Comparison of ENCODE assay signal across 29 cellular contexts in genomic region chrX:151225843-151226242, GRCh38. TPM values are rescaled to one million over a fixed set of nuclear protein-coding genes. Genes with fewer than 3 reads are reported as not detected.
"Had no signal": no experiment of that assay in that cellular context is flagged by ENCODE, and none has a peak within 500 bp of the region (broad histone marks: within the 10 kb centered on the region; RNA-seq: fewer than 3 reads in every experiment).

No MANE protein-coding gene starts in this region.

- H3K36me3 ChIP-seq: heart left ventricle, neutrophil, tibial nerve, upper lobe of right lung, vagina had no signal

- H3K4me3 ChIP-seq: heart left ventricle, psoas muscle, skin epidermis, testis, tibial nerve, upper lobe of right lung, vagina had no signal

- H3K4me1 ChIP-seq: heart left ventricle, psoas muscle, testis, tibial nerve, upper lobe of right lung, vagina had no signal

- H3K9me3 ChIP-seq: heart left ventricle, neutrophil, psoas muscle, testis, tibial nerve, upper lobe of right lung, vagina had no signal

- H3K4me3 Mint-ChIP-seq: dendritic cell treated with granulocyte-macrophage colony-stimulating factor and Interleukin-4, amounts not matched to agents 40 ng/mL and 50 ng/mL, for 4 days; effector memory CD8-positive, alpha-beta T cell; naive thymus-derived CD4-positive, alpha-beta T cell; nephron progenitor cell; stimulated activated naive B cell treated with anti-CD40 and anti-IgM and Interleukin-4, amounts not matched to agents 10 μg/mL and 1 μg/mL and 100 μg/mL, for 72 hours; stimulated activated naive CD8-positive, alpha-beta T cell treated with anti-CD3 and anti-CD28 coated beads, Interleukin-15, amount 100 ng/mL, for 72 hours had no signal

- H3K27me3 ChIP-seq: testis, tibial nerve, upper lobe of right lung, vagina had no signal

- DNase-seq: effector memory CD8-positive, alpha-beta T cell; heart left ventricle; hippocampal formation; kidney glomerular epithelial cell; naive thymus-derived CD4-positive, alpha-beta T cell; nephron progenitor cell; psoas muscle; retina; stimulated activated CD4-positive, alpha-beta T cell treated with anti-CD3 and anti-CD28 coated beads, Interleukin-2, amount 100 ng/mL, for 24 hours; stimulated activated CD4-positive, alpha-beta T cell treated with anti-CD3 and anti-CD28 coated beads, Interleukin-4, amount 100 ng/mL, for 4 hours; stimulated activated naive B cell treated with anti-CD40 and anti-IgM and Interleukin-4, amounts not matched to agents 10 μg/mL and 1 μg/mL and 100 μg/mL, for 72 hours; stimulated activated naive CD8-positive, alpha-beta T cell treated with anti-CD3 and anti-CD28 coated beads, Interleukin-15, amount 100 ng/mL, for 72 hours; testis; upper lobe of right lung had no signal

- FAIRE-seq: frontal cortex, islet of Langerhans had no signal

- H3K4me1 Mint-ChIP-seq: naive thymus-derived CD4-positive, alpha-beta T cell; nephron progenitor cell; stimulated activated naive B cell treated with anti-CD40 and anti-IgM and Interleukin-4, amounts not matched to agents 10 μg/mL and 1 μg/mL and 100 μg/mL, for 72 hours; stimulated activated naive CD8-positive, alpha-beta T cell treated with anti-CD3 and anti-CD28 coated beads, Interleukin-15, amount 100 ng/mL, for 72 hours had no signal

- H3K9me3 Mint-ChIP-seq: dendritic cell treated with granulocyte-macrophage colony-stimulating factor and Interleukin-4, amounts not matched to agents 40 ng/mL and 50 ng/mL, for 4 days; effector memory CD8-positive, alpha-beta T cell; stimulated activated naive CD8-positive, alpha-beta T cell treated with anti-CD3 and anti-CD28 coated beads, Interleukin-15, amount 100 ng/mL, for 72 hours had no signal

- ATAC-seq: effector memory CD8-positive, alpha-beta T cell; heart left ventricle; naive thymus-derived CD4-positive, alpha-beta T cell; psoas muscle; sciatic nerve; stimulated activated naive B cell treated with anti-CD40 and anti-IgM and Interleukin-4, amounts not matched to agents 10 μg/mL and 1 μg/mL and 100 μg/mL, for 72 hours; stimulated activated naive CD8-positive, alpha-beta T cell treated with anti-CD3 and anti-CD28 coated beads, Interleukin-15, amount 100 ng/mL, for 72 hours; upper lobe of right lung had no signal

- H3K27ac ChIP-seq: heart left ventricle, neutrophil, psoas muscle, skin epidermis, testis, tibial nerve, upper lobe of right lung, vagina had no signal

- H3K27ac Mint-ChIP-seq: dendritic cell treated with granulocyte-macrophage colony-stimulating factor and Interleukin-4, amounts not matched to agents 40 ng/mL and 50 ng/mL, for 4 days; effector memory CD8-positive, alpha-beta T cell; naive thymus-derived CD4-positive, alpha-beta T cell; nephron progenitor cell; stimulated activated naive B cell treated with anti-CD40 and anti-IgM and Interleukin-4, amounts not matched to agents 10 μg/mL and 1 μg/mL and 100 μg/mL, for 72 hours; stimulated activated naive CD8-positive, alpha-beta T cell treated with anti-CD3 and anti-CD28 coated beads, Interleukin-15, amount 100 ng/mL, for 72 hours had no signal

- H3K36me3 Mint-ChIP-seq: naive thymus-derived CD4-positive, alpha-beta T cell; stimulated activated naive B cell treated with anti-CD40 and anti-IgM and Interleukin-4, amounts not matched to agents 10 μg/mL and 1 μg/mL and 100 μg/mL, for 72 hours had no signal

RNA-seq across cellular contexts. Expression of gene GPR50, which starts 49.5 kb away (rescaled TPM):
- total RNA-seq: frontal cortex; glomerular endothelial cell; heart left ventricle; liver; lung microvascular endothelial cell; mesenteric fat pad; mononuclear cell; naive thymus-derived CD4-positive, alpha-beta T cell; osteoblast; psoas muscle; sciatic nerve; subcutaneous adipose tissue; tibial nerve; upper lobe of right lung; vagina had no signal
